ENCODE assay signal across 8 cellular contexts in genomic region chr11:13668102-13668956, GRCh38. TPM values are rescaled to one million over a fixed set of nuclear protein-coding genes. Genes with fewer than 3 reads are reported as not detected.
A peak's percentile ranks its signal among the peaks of the same experiment; 100 is the strongest.
DNase-seq lines count a peak whose midpoint lies in the region; ATAC-seq and TF ChIP-seq lines count a peak whose summit lies in the region.

Gene FAR1 (plus strand): TSS chr11:13668668. CDS start chr11:13694766, 26,098 bp downstream.

- H3K4me1 Mint-ChIP-seq in activated T-helper 1 cell treated with anti-CD3 and anti-CD28 coated beads, Interleukin-12 subunit alpha, Interleukin-12 subunit beta, Interleukin-2, Interleukin-4 antibody, amounts not matched to agents 30 ng/mL and 10 ng/mL and 1 ng/mL, durations not matched to agents 14 hours and 24 hours and 36 hours (ENCODE audit: low read depth), result peaks cover 42% of the 10 kb centered on the region
- H3K4me1 Mint-ChIP-seq in naive B cell, result peaks cover 44 to 47% (median 46%) of the 10 kb centered on the region in 3 donors
- H3K4me1 Mint-ChIP-seq in stimulated activated memory B cell treated with anti-CD40 and anti-IgM and Interleukin-4, amounts not matched to agents 10 μg/mL and 1 μg/mL and 100 μg/mL, for 72 hours, result peaks cover 48% of the 10 kb centered on the region

- WGBS in esophagus squamous epithelium, 2 donors, result 0% methylated on average over 5 to 7 of the region's 104 CpGs

- intact Hi-C loops in activated T-helper 1 cell treated with anti-CD3 and anti-CD28 coated beads, Interleukin-12 subunit alpha, Interleukin-12 subunit beta, Interleukin-2, Interleukin-4 antibody, amounts not matched to agents 30 ng/mL and 10 ng/mL and 1 ng/mL, durations not matched to agents 14 hours and 24 hours and 36 hours (cut with micrococcal nuclease), result loop anchor here (1.0 to 5.0 kb wide), 9 partner anchors 204 to 1826 kb away; partner anchors contain the start of genes BMAL1, BTBD10, CYP2R1 and TEAD1
- intact Hi-C loops in esophagus squamous epithelium (cut with DNase I), result no loop called here

- H3K27me3 Mint-ChIP-seq in activated T-helper 1 cell treated with anti-CD3 and anti-CD28 coated beads, Interleukin-12 subunit alpha, Interleukin-12 subunit beta, Interleukin-2, Interleukin-4 antibody, amounts not matched to agents 30 ng/mL and 10 ng/mL and 1 ng/mL, durations not matched to agents 14 hours and 24 hours and 36 hours (ENCODE audit: insufficient read depth), result peaks cover 17% of the 10 kb centered on the region
- H3K27me3 Mint-ChIP-seq in naive B cell, result peaks cover 6 to 15% (median 10%) of the 10 kb centered on the region in 3 donors
- H3K27me3 Mint-ChIP-seq in stimulated activated memory B cell treated with anti-CD40 and anti-IgM and Interleukin-4, amounts not matched to agents 10 μg/mL and 1 μg/mL and 100 μg/mL, for 72 hours, result no peaks in the 10 kb centered on the region

- DNase-seq in EH (ENCODE audit: low read depth) (peak; percentile 99), Kasumi-1 (lab: John Stamatoyannopoulos, UW) (peak; percentile 97 to 98), RKO (ENCODE audit: low spot score) (peak; percentile 98), esophagus squamous epithelium (lab: John Stamatoyannopoulos, UW) (peak; percentile 86), naive B cell (peak; percentile 97)
- peak; percentile 97 for DNase-seq in activated T-helper 1 cell treated with anti-CD3 and anti-CD28 coated beads, Interleukin-12 subunit alpha, Interleukin-12 subunit beta, Interleukin-2, Interleukin-4 antibody, amounts not matched to agents 30 ng/mL and 10 ng/mL and 1 ng/mL, durations not matched to agents 14 hours and 24 hours and 36 hours (ENCODE audit: low spot score)

- ATAC-seq in GM21825 (IDR thresholded peaks at IDR 0.05; ENCODE audit: unreplicated experiment), result peak; percentile 89
- peak; percentile 85 to 88 for ATAC-seq in naive B cell (ENCODE audit: low read depth in 2 of 2)
- ATAC-seq in stimulated activated memory B cell treated with anti-CD40 and anti-IgM and Interleukin-4, amounts not matched to agents 10 μg/mL and 1 μg/mL and 100 μg/mL, for 72 hours, result peak; percentile 96

- peak within 1 kb of the TSS; percentile 98 for H3K4me3 Mint-ChIP-seq in activated T-helper 1 cell treated with anti-CD3 and anti-CD28 coated beads, Interleukin-12 subunit alpha, Interleukin-12 subunit beta, Interleukin-2, Interleukin-4 antibody, amounts not matched to agents 30 ng/mL and 10 ng/mL and 1 ng/mL, durations not matched to agents 14 hours and 24 hours and 36 hours
- H3K4me3 Mint-ChIP-seq in naive B cell, result peak within 1 kb of the TSS; percentile 92 to 99 (median 98)
- peak within 1 kb of the TSS; percentile 95 for H3K4me3 Mint-ChIP-seq in stimulated activated memory B cell treated with anti-CD40 and anti-IgM and Interleukin-4, amounts not matched to agents 10 μg/mL and 1 μg/mL and 100 μg/mL, for 72 hours

- H3K4me3 ChIP-seq in esophagus squamous epithelium, result peak within 1 kb of the TSS; percentile 87 to 98 (median 96)

- peaks cover 23% of the 10 kb centered on the region for H3K36me3 Mint-ChIP-seq in activated T-helper 1 cell treated with anti-CD3 and anti-CD28 coated beads, Interleukin-12 subunit alpha, Interleukin-12 subunit beta, Interleukin-2, Interleukin-4 antibody, amounts not matched to agents 30 ng/mL and 10 ng/mL and 1 ng/mL, durations not matched to agents 14 hours and 24 hours and 36 hours (ENCODE audit: low read depth)
- peaks cover 0 to 6% of the 10 kb centered on the region in 2 donors for H3K36me3 Mint-ChIP-seq in naive B cell
- H3K36me3 Mint-ChIP-seq in stimulated activated memory B cell treated with anti-CD40 and anti-IgM and Interleukin-4, amounts not matched to agents 10 μg/mL and 1 μg/mL and 100 μg/mL, for 72 hours, result peaks cover 17% of the 10 kb centered on the region

- peak within 1 kb of the TSS; percentile 99 for H3K27ac Mint-ChIP-seq in activated T-helper 1 cell treated with anti-CD3 and anti-CD28 coated beads, Interleukin-12 subunit alpha, Interleukin-12 subunit beta, Interleukin-2, Interleukin-4 antibody, amounts not matched to agents 30 ng/mL and 10 ng/mL and 1 ng/mL, durations not matched to agents 14 hours and 24 hours and 36 hours
- peak within 1 kb of the TSS; percentile 95 to 98 (median 96) for H3K27ac Mint-ChIP-seq in naive B cell
- peak within 1 kb of the TSS; percentile 92 for H3K27ac Mint-ChIP-seq in stimulated activated memory B cell treated with anti-CD40 and anti-IgM and Interleukin-4, amounts not matched to agents 10 μg/mL and 1 μg/mL and 100 μg/mL, for 72 hours

- peaks cover 10 to 74% (median 24%) of the 10 kb centered on the region in 3 donors for H3K4me1 ChIP-seq in esophagus squamous epithelium

- H3K9me3 ChIP-seq in esophagus squamous epithelium, result no peaks in the 10 kb centered on the region

- no peaks in the 10 kb centered on the region for H3K27me3 ChIP-seq in esophagus squamous epithelium

- TF ChIP-seq CTCF in esophagus squamous epithelium (IDR thresholded peaks at IDR 0.05), result peak; percentile 46 to 73 (median 60)

- peak in 3 of 4 donors; percentile 77 to 95 (median 86) for TF ChIP-seq POLR2A in esophagus squamous epithelium (IDR thresholded peaks at IDR 0.05)

- H3K9me3 Mint-ChIP-seq in activated T-helper 1 cell treated with anti-CD3 and anti-CD28 coated beads, Interleukin-12 subunit alpha, Interleukin-12 subunit beta, Interleukin-2, Interleukin-4 antibody, amounts not matched to agents 30 ng/mL and 10 ng/mL and 1 ng/mL, durations not matched to agents 14 hours and 24 hours and 36 hours, result no peaks in the 10 kb centered on the region
- H3K9me3 Mint-ChIP-seq in naive B cell, result no peaks in the 10 kb centered on the region
- no peaks in the 10 kb centered on the region for H3K9me3 Mint-ChIP-seq in stimulated activated memory B cell treated with anti-CD40 and anti-IgM and Interleukin-4, amounts not matched to agents 10 μg/mL and 1 μg/mL and 100 μg/mL, for 72 hours

- H3K27ac ChIP-seq in esophagus squamous epithelium, result peak within 1 kb of the TSS; percentile 93 to 98 (median 95)

- no peaks in the 10 kb centered on the region for H3K36me3 ChIP-seq in esophagus squamous epithelium

RNA-seq across cellular contexts. Expression of gene FAR1, which starts in this region (rescaled TPM):
- 67.3 and 67.4 TPM in 2 replicates for total RNA-seq in activated T-helper 1 cell treated with anti-CD3 and anti-CD28 coated beads, Interleukin-12 subunit alpha, Interleukin-12 subunit beta, Interleukin-2, Interleukin-4 antibody, amounts not matched to agents 30 ng/mL and 10 ng/mL and 1 ng/mL, durations not matched to agents 14 hours and 24 hours and 36 hours
- 100 to 1,000 TPM in 2 of 4 donors, 10 to 100 TPM in 2; 78.2 to 135 (median 98.6) TPM for total RNA-seq in esophagus squamous epithelium
- 10 to 100 TPM in 4 of 6 donors, 1 to 10 TPM in 1, under 1 TPM in 1; 0.14 to 16.1 (median 11.8) TPM for polyA plus RNA-seq in naive B cell (ENCODE audit: low read depth in 6 of 6)

Comparison
In these comparisons a context has a peak if more than half of its experiments do, and no peak if none do; other contexts are left out.
1. Peak in every context shown above with its lines: DNase-seq, ATAC-seq, H3K4me3 ChIP-seq and H3K27ac ChIP-seq.